ENCODE assay signal across 19 cellular contexts in genomic region chr9:106752581-106752980, GRCh38.
DNase-seq lines count a peak whose midpoint lies in the region; ATAC-seq and TF ChIP-seq lines count a peak whose summit lies in the region.
"Had no signal": no experiment of that assay in that cellular context is flagged by ENCODE, and none has a peak within 500 bp of the region (broad histone marks: within the 10 kb centered on the region; RNA-seq: fewer than 3 reads in every experiment).

No MANE protein-coding gene starts in this region.

- H3K79me1 ChIP-seq in mesendoderm (ENCODE audit: low read length), result no peaks in the 10 kb centered on the region

- ATAC-seq in HG02852 (IDR thresholded peaks at IDR 0.05; ENCODE audit: unreplicated experiment), result peak; percentile 4
- no peak for ATAC-seq in foreskin keratinocyte
- ATAC-seq: activated naive CD4-positive, alpha-beta T cell treated with anti-CD3 and anti-CD28 coated beads, Interleukin-2, amount 50 U/mL, for 72 hours; naive thymus-derived CD4-positive, alpha-beta T cell had no signal

- H3K27ac ChIP-seq in OCI-LY3 (ENCODE audit: low read length) (peak overlapping the region; percentile 65), mesendoderm (ENCODE audit: low read depth, low read length) (peak overlapping the region; percentile 17), transverse colon (no peak overlapping the region), foreskin keratinocyte (no peak overlapping the region)
- H3K27ac ChIP-seq: epithelial cell of prostate, heart left ventricle, PC-9, upper lobe of left lung had no signal

- no peak overlapping the region for H2BK120ac ChIP-seq in mesendoderm (ENCODE audit: low read depth, low read length)

- WGBS in mesendoderm (ENCODE audit: extremely low coverage, insufficient coverage, low lambda C conversion rate), result no CpG with 5 or more reads among the region's 3 CpGs
- 79 to 83% methylated on average over 1 to 3 of the region's 3 CpGs for WGBS in transverse colon (ENCODE audit: low coverage in 1 of 2), 2 donors

- H3K56ac ChIP-seq in mesendoderm (ENCODE audit: low read length), result peak overlapping the region; percentile 7

- no peak for TF ChIP-seq CTCF in GM12865 (IDR thresholded peaks at IDR 0.05; ENCODE audit: insufficient read depth, low read depth, low read length, missing control alignments)
- TF ChIP-seq CTCF in OCI-LY3 (IDR thresholded peaks at IDR 0.05; ENCODE audit: low read depth, low read length), result no peak
- TF ChIP-seq CTCF in transverse colon (IDR thresholded peaks at IDR 0.05), result no peak
- no peak for TF ChIP-seq CTCF in foreskin keratinocyte (conservative IDR thresholded peaks at IDR 0.05)

- H3K36me3 ChIP-seq in OCI-LY3 (replicated peaks; ENCODE audit: low read depth, low read length) (no peaks in the 10 kb centered on the region), mesendoderm (ENCODE audit: control insufficient read depth, insufficient read depth, low read length) (no peaks in the 10 kb centered on the region), transverse colon (no peaks in the 10 kb centered on the region)
- H3K36me3 ChIP-seq: heart left ventricle, upper lobe of left lung had no signal

- H3K23ac ChIP-seq in mesendoderm (ENCODE audit: low read length), result no peak overlapping the region

- H4K8ac ChIP-seq in mesendoderm (ENCODE audit: low read depth, low read length), result no peak overlapping the region

- no peak for TF ChIP-seq POLR2A in transverse colon (IDR thresholded peaks at IDR 0.05)

- H3K9me3 ChIP-seq in OCI-LY3 (ENCODE audit: insufficient read depth, low read length), result no peaks in the 10 kb centered on the region
- H3K9me3 ChIP-seq in transverse colon, result no peaks in the 10 kb centered on the region
- H3K9me3 ChIP-seq: heart left ventricle, upper lobe of left lung had no signal

- no peak overlapping the region for H4K5ac ChIP-seq in mesendoderm (ENCODE audit: low read length)

- TF ChIP-seq EP300 in transverse colon (IDR thresholded peaks at IDR 0.05; ENCODE audit: low read depth), result no peak

- no peak overlapping the region for H2AK5ac ChIP-seq in mesendoderm (ENCODE audit: low read length)

- intact Hi-C loops in transverse colon (cut with DNase I; ENCODE audit: low total_unique reads), result no loop called here

- H3K4ac ChIP-seq in mesendoderm (ENCODE audit: low read depth, low read length), result no peak overlapping the region

- H3K27me3 ChIP-seq in OCI-LY3 (ENCODE audit: low read depth, low read length), result 0 out of 2 replicates have a peak, but pooled peaks cover 3% of the 10 kb centered on the region
- H3K27me3 ChIP-seq in mesendoderm (ENCODE audit: insufficient read depth, low read length, poor library complexity), result no peaks in the 10 kb centered on the region
- H3K27me3 ChIP-seq in transverse colon, result no peaks in the 10 kb centered on the region
- H3K27me3 ChIP-seq in foreskin keratinocyte, result no peaks in the 10 kb centered on the region
- H3K27me3 ChIP-seq: heart left ventricle, upper lobe of left lung had no signal

- H3K9ac ChIP-seq in OCI-LY3 (ENCODE audit: low read length) (no peak overlapping the region), mesendoderm (ENCODE audit: low read length) (no peak overlapping the region)

- H2AFZ ChIP-seq in OCI-LY3 (ENCODE audit: low read depth, low read length), result no peak overlapping the region
- H2AFZ ChIP-seq: PC-9 had no signal

- H4K20me1 ChIP-seq in OCI-LY3 (ENCODE audit: insufficient read depth, low read length), result no peaks in the 10 kb centered on the region

- H3K4me2 ChIP-seq in OCI-LY3 (ENCODE audit: low read length) (peak overlapping the region; percentile 43), mesendoderm (ENCODE audit: low read length) (no peak overlapping the region)
- H3K4me2 ChIP-seq: PC-9 had no signal

- peak; percentile 23 for DNase-seq in GM12865 (ENCODE audit: low read depth)
- peak; percentile 42 for DNase-seq in mesendoderm
- DNase-seq in transverse colon, result no peak
- no peak for DNase-seq in NCI-H2196 (lab: John Stamatoyannopoulos, UW; ENCODE audit: unreplicated experiment)
- no peak for DNase-seq in NCI-H2171 treated with DMSO at 0.1 percent for 48 hours (lab: John Stamatoyannopoulos, UW)
- DNase-seq in foreskin keratinocyte, result no peak
- DNase-seq: activated CD4-positive, CD25-positive, alpha-beta regulatory T cell; C1 segment of cervical spinal cord; NCI-H1092 treated with DMSO at 0.1 percent for 48 hours; NCI-H345; PC-9; stimulated activated CD4-positive, alpha-beta T cell treated with anti-CD3 and anti-CD28 coated beads, Interleukin-2, amount 100 ng/mL, for 48 hours; upper lobe of left lung had no signal

- H2BK5ac ChIP-seq in mesendoderm (ENCODE audit: low read length), result no peak overlapping the region

- H3K4me1 ChIP-seq in OCI-LY3 (ENCODE audit: low read length) (peaks cover 23% of the 10 kb centered on the region), mesendoderm (ENCODE audit: control insufficient read depth, low read depth, low read length) (peaks cover 2% of the 10 kb centered on the region), transverse colon (peaks cover 0 to 12% (median 2%) of the 10 kb centered on the region in 4 donors), foreskin keratinocyte (no peaks in the 10 kb centered on the region)

- in situ Hi-C loops in transverse colon (cut with MboI; ENCODE audit: low pct_ligation_motif_present in 1 of 4, low pct_unique_long_range_greater_than_20kb in 1 of 4, low sequenced_read_pairs in 3 of 4), result no loop called here

- H3K79me2 ChIP-seq in OCI-LY3 (ENCODE audit: low read length) (no peaks in the 10 kb centered on the region), mesendoderm (ENCODE audit: control insufficient read depth, insufficient read depth, low read length) (no peaks in the 10 kb centered on the region)

- H3K4me3 ChIP-seq in GM12865 (ENCODE audit: low read depth, low read length) (no peak overlapping the region), OCI-LY3 (ENCODE audit: low read length) (no peak overlapping the region), mesendoderm (ENCODE audit: low read length) (no peak overlapping the region), transverse colon (no peak overlapping the region)
- H3K4me3 ChIP-seq: heart left ventricle, PC-9, upper lobe of left lung had no signal

- no peak overlapping the region for H3K18ac ChIP-seq in mesendoderm (ENCODE audit: low read length)

- no peak overlapping the region for H2BK15ac ChIP-seq in mesendoderm (replicated peaks; ENCODE audit: low read depth)

Comparison
In these comparisons a context has a peak if more than half of its experiments do, and no peak if none do; other contexts are left out.
1. DNase-seq: peak in GM12865 (single experiment) and mesendoderm (single experiment); none in transverse colon (single experiment), NCI-H2196 (single experiment), NCI-H2171 treated with DMSO at 0.1 percent for 48 hours (single experiment) and foreskin keratinocyte (0 of 2).
2. H3K27ac ChIP-seq: peak in OCI-LY3 (single experiment) and mesendoderm (single experiment); none in transverse colon (0 of 4) and foreskin keratinocyte (single experiment).